Comparison of ENCODE assay signal across 1 cellular context in genomic region chr7:98360221-98361124, GRCh38.
TF ChIP-seq lines count a peak whose summit lies in the region.

No MANE protein-coding gene starts in this region.

TF ChIP-seq in K562, 482 proteins besides CTCF, POLR2A, EP300 and RAD21 (continued from another document and continues in another):
- 0 out of 2 replicates have a peak, but pooled peaks have one; percentile 8 for TF ChIP-seq ZBTB40 (IDR thresholded peaks at IDR 0.05)
- no peak for TF ChIP-seq ZBTB40 (CRISPR knock-in tag; IDR thresholded peaks at IDR 0.05)
- 0 out of 2 replicates have a peak, but pooled peaks have one; percentile 35 for TF ChIP-seq LCOR (CRISPR knock-in tag; IDR thresholded peaks at IDR 0.05)
- peak; percentile 88 for TF ChIP-seq NFE2 (IDR thresholded peaks at IDR 0.05; ENCODE audit: low read depth)
- TF ChIP-seq FOXK2 (conservative IDR thresholded peaks at IDR 0.05 in 1 of 2, IDR thresholded peaks at IDR 0.05 in 1 of 2; ENCODE audit: low read depth in 2 of 2) = peak in 1 of 2 experiments; percentile 77
- peak; percentile 93 for TF ChIP-seq ESRRA (IDR thresholded peaks at IDR 0.05; ENCODE audit: borderline replicate concordance, low read depth)
- no peak for TF ChIP-seq NFXL1 (CRISPR knock-in tag; IDR thresholded peaks at IDR 0.05)
- TF ChIP-seq PCBP2 (IDR thresholded peaks at IDR 0.05; ENCODE audit: low read depth, low read length, poor library complexity, severe bottlenecking) = no peak
- no peak for TF ChIP-seq TEAD1 (CRISPR knock-in tag; IDR thresholded peaks at IDR 0.05)
- TF ChIP-seq DACH1 (IDR thresholded peaks at IDR 0.05; ENCODE audit: partially characterized antibody) = no peak
- no peak for TF ChIP-seq POLR2AphosphoS2 (IDR thresholded peaks at IDR 0.05; ENCODE audit: low read length)
- TF ChIP-seq PPARD (CRISPR knock-in tag; IDR thresholded peaks at IDR 0.05) = no peak
- no peak for TF ChIP-seq ZNF445 (CRISPR knock-in tag; IDR thresholded peaks at IDR 0.05; ENCODE audit: low read depth)
- no peak for TF ChIP-seq CHCHD3 (CRISPR knock-in tag; IDR thresholded peaks at IDR 0.05)
- no peak for TF ChIP-seq ZNF76 (CRISPR knock-in tag; IDR thresholded peaks at IDR 0.05; ENCODE audit: borderline replicate concordance)
- no peak for TF ChIP-seq KAT7 (CRISPR knock-in tag; IDR thresholded peaks at IDR 0.05; ENCODE audit: borderline replicate concordance)
- no peak for TF ChIP-seq PURB (CRISPR knock-in tag; IDR thresholded peaks at IDR 0.05; ENCODE audit: low read depth)
- no peak for TF ChIP-seq SRSF3 (IDR thresholded peaks at IDR 0.05; ENCODE audit: insufficient read depth, low read length)
- TF ChIP-seq CHD4 (IDR thresholded peaks at IDR 0.05; ENCODE audit: insufficient read depth, insufficient replicate concordance, low read depth, low read length, poor library complexity, severe bottlenecking) = no peak
- peak; percentile 56 for TF ChIP-seq PRDM10 (IDR thresholded peaks at IDR 0.05; ENCODE audit: partially characterized antibody)
- TF ChIP-seq CBFA2T3 (IDR thresholded peaks at IDR 0.05) = peak; percentile 91
- no peak for TF ChIP-seq ARHGAP35 (IDR thresholded peaks at IDR 0.05; ENCODE audit: partially characterized antibody)
- TF ChIP-seq MTA3 (IDR thresholded peaks at IDR 0.05; ENCODE audit: borderline replicate concordance) = peak; percentile 60; the same call in 1 of the 2 replicates
- no peak for TF ChIP-seq RBM14 (IDR thresholded peaks at IDR 0.05; ENCODE audit: borderline replicate concordance, insufficient read depth, low read depth, low read length)
- peak; percentile 61; the same call in 1 of the 2 replicates for TF ChIP-seq STAT5A (IDR thresholded peaks at IDR 0.05; ENCODE audit: borderline replicate concordance, low read length)
- TF ChIP-seq ZNF133 (CRISPR knock-in tag; IDR thresholded peaks at IDR 0.05) = no peak
- no peak for TF ChIP-seq YBX1 (IDR thresholded peaks at IDR 0.05)
- TF ChIP-seq GTF2B (IDR thresholded peaks at IDR 0.05; ENCODE audit: extremely low read depth, insufficient read length) = no peak
- no peak for TF ChIP-seq PML (IDR thresholded peaks at IDR 0.05; ENCODE audit: low read length)
- peak; percentile 10 for TF ChIP-seq TBP (optimal IDR thresholded peaks at IDR 0.05; ENCODE audit: low read depth, low read length)
- TF ChIP-seq ZNF449 (CRISPR knock-in tag; IDR thresholded peaks at IDR 0.05) = no peak
- TF ChIP-seq TRIM28 (IDR thresholded peaks at IDR 0.05) = peak; percentile 17; the same call in 1 of the 2 replicates
- TF ChIP-seq CHAMP1 (IDR thresholded peaks at IDR 0.05) = no peak
- no peak for TF ChIP-seq KAT8 (IDR thresholded peaks at IDR 0.05; ENCODE audit: low read depth)
- TF ChIP-seq CAMTA2 (CRISPR knock-in tag; conservative IDR thresholded peaks at IDR 0.05) = no peak
- no peak for TF ChIP-seq SIN3B (IDR thresholded peaks at IDR 0.05; ENCODE audit: low read depth)
- TF ChIP-seq NR4A1 (CRISPR knock-in tag; IDR thresholded peaks at IDR 0.05) = no peak
- TF ChIP-seq NR4A1 (tag; IDR thresholded peaks at IDR 0.05) = no peak
- no peak for TF ChIP-seq ZKSCAN3 (CRISPR knock-in tag; IDR thresholded peaks at IDR 0.05)
- peak; percentile 57; the same call in 1 of the 2 replicates for TF ChIP-seq MAFF (IDR thresholded peaks at IDR 0.05; ENCODE audit: low read length)
- TF ChIP-seq EWSR1 (IDR thresholded peaks at IDR 0.05; ENCODE audit: borderline replicate concordance, low read depth, partially characterized antibody) = no peak
- no peak for TF ChIP-seq ZNF24 (IDR thresholded peaks at IDR 0.05)
- TF ChIP-seq MYBL2 (IDR thresholded peaks at IDR 0.05; ENCODE audit: low read depth) = peak; percentile 82
- TF ChIP-seq MYBL2 (CRISPR knock-in tag; IDR thresholded peaks at IDR 0.05; ENCODE audit: borderline replicate concordance) = no peak
- peak in 1 of 2 experiments; percentile 84; a peak in 3 of 4 replicates for TF ChIP-seq RCOR1 (IDR thresholded peaks at IDR 0.05; ENCODE audit: borderline replicate concordance in 1 of 2, low read depth in 2 of 2, low read length in 2 of 2)
- no peak for TF ChIP-seq ZNF79 (CRISPR knock-in tag; IDR thresholded peaks at IDR 0.05; ENCODE audit: low read depth)
- TF ChIP-seq NFRKB (IDR thresholded peaks at IDR 0.05; ENCODE audit: low read depth) = no peak
- no peak for TF ChIP-seq MCM5 (IDR thresholded peaks at IDR 0.05; ENCODE audit: low read depth)
- TF ChIP-seq TARDBP (IDR thresholded peaks at IDR 0.05) = peak; percentile 43; the same call in 1 of the 2 replicates
- no peak for TF ChIP-seq ZNF551 (CRISPR knock-in tag; IDR thresholded peaks at IDR 0.05)
- no peak for TF ChIP-seq E4F1 (CRISPR knock-in tag; IDR thresholded peaks at IDR 0.05; ENCODE audit: borderline replicate concordance)
